Comparison of ENCODE assay signal across 16 cellular contexts in the genomic region with DNA sequence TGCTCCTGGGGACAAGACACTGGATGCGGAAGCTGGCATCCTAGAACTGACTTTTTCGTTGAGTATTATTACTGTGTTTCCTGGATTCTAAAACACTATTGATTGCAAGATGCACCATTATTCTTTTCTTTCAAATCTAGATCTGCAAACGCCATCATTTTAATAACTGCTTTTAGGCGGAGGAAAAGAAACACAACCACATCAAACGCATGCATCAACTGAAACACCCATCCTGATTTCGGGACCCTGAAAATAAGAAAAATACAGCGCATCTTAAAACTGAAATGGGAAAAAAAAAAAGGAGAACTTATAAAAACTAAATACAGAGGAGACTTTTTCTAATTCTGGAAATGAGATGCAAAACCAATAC.
DNase-seq lines count a peak whose midpoint lies in the region; ATAC-seq and TF ChIP-seq lines count a peak whose summit lies in the region.
"Had no signal": no experiment of that assay in that cellular context is flagged by ENCODE, and none has a peak within 500 bp of the region (broad histone marks: within the 10 kb centered on the region; RNA-seq: fewer than 3 reads in every experiment).

No MANE protein-coding gene starts in this region.

- TF ChIP-seq POLR2A in spleen (IDR thresholded peaks at IDR 0.05), result no peak

- POLR2A ChIA-PET in MCF 10A (lab: Yijun Ruan, JAX), result no interaction called here

- no peak for TF ChIP-seq CTCF in KMS-11 (conservative IDR thresholded peaks at IDR 0.05; ENCODE audit: low read depth, low read length)
- no peak for TF ChIP-seq CTCF in spleen (IDR thresholded peaks at IDR 0.05 in 8 of 11, conservative IDR thresholded peaks at IDR 0.05 in 3 of 11)
- TF ChIP-seq CTCF in MCF 10A (IDR thresholded peaks at IDR 0.05; ENCODE audit: unreplicated experiment), result no peak
- TF ChIP-seq CTCF in brain microvascular endothelial cell (IDR thresholded peaks at IDR 0.05; ENCODE audit: low read depth, low read length, missing control alignments), result no peak

- no peak overlapping the region for H2AFZ ChIP-seq in KMS-11 (ENCODE audit: low read depth)

- in situ Hi-C loops in brain microvascular endothelial cell (cut with HindIII; ENCODE audit: low pct_ligation_motif_present, low sequenced_read_pairs), result no loop called here

- ATAC-seq in activated naive CD4-positive, alpha-beta T cell treated with anti-CD3 and anti-CD28 coated beads, Interleukin-2, amount 50 U/mL, for 72 hours, result no peak

- H3K36me3 Mint-ChIP-seq in activated T-cell treated with anti-CD3 and anti-CD28 coated beads, Interleukin-2, amount 50 U/mL, for 24 hours (ENCODE audit: low read depth), result no peaks in the 10 kb centered on the region
- H3K36me3 Mint-ChIP-seq in activated naive CD4-positive, alpha-beta T cell treated with anti-CD3 and anti-CD28 coated beads, Interleukin-2, amount 50 U/mL, for 72 hours, result peaks cover 14 to 16% of the 10 kb centered on the region in 2 donors
- H3K36me3 Mint-ChIP-seq in MCF 10A (ENCODE audit: insufficient read depth, unreplicated experiment), result no peaks in the 10 kb centered on the region

- H3K36me3 ChIP-seq in KMS-11 (ENCODE audit: insufficient read depth), result no peaks in the 10 kb centered on the region
- no peaks in the 10 kb centered on the region for H3K36me3 ChIP-seq in spleen
- H3K36me3 ChIP-seq in brain microvascular endothelial cell (replicated peaks), result no peaks in the 10 kb centered on the region
- H3K36me3 ChIP-seq: HAP-1, sigmoid colon, uterus had no signal

- DNase-seq in activated T-cell treated with anti-CD3 and anti-CD28 coated beads, Interleukin-2, amount 50 U/mL, for 24 hours, result no peak
- DNase-seq in activated T-cell treated with anti-CD3 and anti-CD28 coated beads, Interleukin-2, amount 50 U/mL, for 1 hour, result no peak
- no peak for DNase-seq in activated naive CD4-positive, alpha-beta T cell treated with anti-CD3 and anti-CD28 coated beads, Interleukin-2, amount 50 U/mL, for 72 hours (ENCODE audit: low spot score in 2 of 2)
- DNase-seq in spleen (no peak), MCF 10A (ENCODE audit: unreplicated experiment) (no peak), MV-4-11 (lab: John Stamatoyannopoulos, UW) (no peak), brain microvascular endothelial cell (no peak)
- DNase-seq: activated CD4-positive, alpha-beta T cell treated with anti-CD3 and anti-CD28 coated beads for 1 hour; foreskin melanocyte; NCI-H1436; NCI-H510A; sigmoid colon; uterus had no signal

- intact Hi-C loops in spleen (cut with DNase I; ENCODE audit: low total_unique reads) (no loop called here), MCF 10A (cut with micrococcal nuclease) (no loop called here)

- no peak overlapping the region for H3K4me3 ChIP-seq in KMS-11 (IDR thresholded peaks at IDR 0.05; ENCODE audit: insufficient read depth, low read depth, low read length)
- no peak overlapping the region for H3K4me3 ChIP-seq in spleen
- no peak overlapping the region for H3K4me3 ChIP-seq in brain microvascular endothelial cell (ENCODE audit: low read depth, low read length)
- H3K4me3 ChIP-seq: HAP-1, sigmoid colon, uterus had no signal

- peak overlapping the region; percentile 74 for H3K4me2 ChIP-seq in KMS-11

- no peaks in the 10 kb centered on the region for H4K20me1 ChIP-seq in KMS-11 (ENCODE audit: insufficient read depth)

- no peak overlapping the region for H3K9ac ChIP-seq in KMS-11

- no peaks in the 10 kb centered on the region for H3K79me2 ChIP-seq in KMS-11 (ENCODE audit: insufficient read depth, low read depth)

- BruUV-seq in MCF 10A (replicated peaks; lab: Mats Ljungman, UMichigan), result no TSS peak

- no peaks in the 10 kb centered on the region for H3K27me3 Mint-ChIP-seq in activated T-cell treated with anti-CD3 and anti-CD28 coated beads, Interleukin-2, amount 50 U/mL, for 24 hours
- no peaks in the 10 kb centered on the region for H3K27me3 Mint-ChIP-seq in MCF 10A (ENCODE audit: insufficient read depth, unreplicated experiment)

- H3K27ac Mint-ChIP-seq in activated T-cell treated with anti-CD3 and anti-CD28 coated beads, Interleukin-2, amount 50 U/mL, for 24 hours, result peak overlapping the region; percentile 95
- H3K27ac Mint-ChIP-seq in activated naive CD4-positive, alpha-beta T cell treated with anti-CD3 and anti-CD28 coated beads, Interleukin-2, amount 50 U/mL, for 72 hours, result peak overlapping the region; percentile 70 to 77
- no peak overlapping the region for H3K27ac Mint-ChIP-seq in MCF 10A (ENCODE audit: low read depth, unreplicated experiment)

- H3K9me3 Mint-ChIP-seq in activated T-cell treated with anti-CD3 and anti-CD28 coated beads, Interleukin-2, amount 50 U/mL, for 24 hours, result peaks cover 8% of the 10 kb centered on the region
- H3K9me3 Mint-ChIP-seq in activated naive CD4-positive, alpha-beta T cell treated with anti-CD3 and anti-CD28 coated beads, Interleukin-2, amount 50 U/mL, for 72 hours, result peaks cover 0 to 13% of the 10 kb centered on the region in 2 donors
- peaks cover 10% of the 10 kb centered on the region for H3K9me3 Mint-ChIP-seq in MCF 10A (ENCODE audit: unreplicated experiment)

- H3K27ac ChIP-seq in KMS-11 (peak overlapping the region; percentile 50), spleen (peak overlapping the region; percentile 29 to 85 (median 60)), brain microvascular endothelial cell (no peak overlapping the region)
- H3K27ac ChIP-seq: sigmoid colon, uterus had no signal

- H3K4me1 ChIP-seq in KMS-11 (ENCODE audit: low read depth, poor library complexity, severe bottlenecking), result peaks cover 66% of the 10 kb centered on the region
- H3K4me1 ChIP-seq in spleen, result peaks cover 26 to 77% (median 62%) of the 10 kb centered on the region in 6 donors
- H3K4me1 ChIP-seq: HAP-1, sigmoid colon, uterus had no signal

- H3K27me3 ChIP-seq in KMS-11 (ENCODE audit: insufficient read depth, low read depth) (no peaks in the 10 kb centered on the region), spleen (replicated peaks in 1 of 7) (no peaks in the 10 kb centered on the region), brain microvascular endothelial cell (replicated peaks) (no peaks in the 10 kb centered on the region)
- H3K27me3 ChIP-seq: sigmoid colon, uterus had no signal

- CTCF ChIA-PET in MCF 10A (lab: Yijun Ruan, JAX), result interaction anchor here (0.6 kb wide), 1 partner anchor 241 kb away, joined by 5 read pairs; no protein-coding TSS in a partner anchor

- H3K9me3 ChIP-seq in spleen, result no peaks in the 10 kb centered on the region
- H3K9me3 ChIP-seq: HAP-1, sigmoid colon, uterus had no signal

- H3K4me1 Mint-ChIP-seq in activated T-cell treated with anti-CD3 and anti-CD28 coated beads, Interleukin-2, amount 50 U/mL, for 24 hours (ENCODE audit: low read depth), result peaks cover 57% of the 10 kb centered on the region
- peaks cover 21% of the 10 kb centered on the region for H3K4me1 Mint-ChIP-seq in MCF 10A (ENCODE audit: insufficient read depth, unreplicated experiment)

- peak overlapping the region; percentile 71 for H3K4me3 Mint-ChIP-seq in activated T-cell treated with anti-CD3 and anti-CD28 coated beads, Interleukin-2, amount 50 U/mL, for 24 hours
- H3K4me3 Mint-ChIP-seq in MCF 10A (ENCODE audit: unreplicated experiment), result no peak overlapping the region
- H3K4me3 Mint-ChIP-seq: neural crest cell had no signal

- 47 to 65% (median 57%) methylated on average over 7 of the region's 7 CpGs for WGBS in spleen, 5 donors
